In genomic region chr3:25883492-25883891, GRCh38 we compare ENCODE assay signal across 29 cellular contexts.
"Had no signal": no experiment of that assay in that cellular context is flagged by ENCODE, and none has a peak within 500 bp of the region (broad histone marks: within the 10 kb centered on the region; RNA-seq: fewer than 3 reads in every experiment).

No MANE protein-coding gene starts in this region.

- H3K27me3 ChIP-seq: stomach, suprapubic skin, testis, thyroid gland, tibial artery, tibial nerve, transverse colon, upper lobe of left lung, upper lobe of right lung, uterus, vagina had no signal

- H3K4me1 ChIP-seq: stomach, suprapubic skin, testis, thyroid gland, tibial artery, tibial nerve, transverse colon, upper lobe of left lung, upper lobe of right lung, uterus, vagina had no signal

- H3K4me1 Mint-ChIP-seq: stimulated activated effector memory CD8-positive, alpha-beta T cell treated with anti-CD3 and anti-CD28 coated beads, Interleukin-12 subunit alpha, Interleukin-12 subunit beta, amount 100 ng/mL, for 72 hours; stimulated activated memory B cell treated with anti-CD40 and anti-IgM and Interleukin-4, amounts not matched to agents 10 μg/mL and 1 μg/mL and 100 μg/mL, for 72 hours; stimulated activated naive B cell treated with anti-CD40 and anti-IgM and Interleukin-4, amounts not matched to agents 10 μg/mL and 1 μg/mL and 100 μg/mL, for 72 hours; stimulated activated naive CD8-positive, alpha-beta T cell treated with anti-CD3 and anti-CD28 coated beads, Interleukin-15, amount 100 ng/mL, for 72 hours had no signal

- DNase-seq: stimulated activated CD4-positive, alpha-beta T cell treated with anti-CD3 and anti-CD28 coated beads, Interleukin-2, amount 100 ng/mL, for 48 hours; stimulated activated CD4-positive, alpha-beta T cell treated with anti-CD3 and anti-CD28 coated beads, Interleukin-4, amount 100 ng/mL, for 1 hour; stimulated activated CD4-positive, alpha-beta T cell treated with anti-CD3 and anti-CD28 coated beads, Interleukin-4, amount 100 ng/mL, for 24 hours; stimulated activated CD4-positive, alpha-beta T cell treated with anti-CD3 and anti-CD28 coated beads, Interleukin-4, amount 100 ng/mL, for 4 hours; stimulated activated CD8-positive, alpha-beta memory T cell treated with anti-CD3 and anti-CD28 coated beads, Interleukin-4, amount 100 ng/mL, for 48 hours; stimulated activated naive B cell treated with anti-CD40 and anti-IgM and Interleukin-4, amounts not matched to agents 10 μg/mL and 1 μg/mL and 100 μg/mL, for 72 hours; stimulated activated naive CD4-positive, alpha-beta T cell; stimulated activated naive CD4-positive, alpha-beta T cell treated with Interleukin-2 at 50 U/mL for 16 hours; stimulated activated naive CD8-positive, alpha-beta T cell treated with anti-CD3 and anti-CD28 coated beads, Interleukin-15, amount 100 ng/mL, for 72 hours; stimulated activated naive CD8-positive, alpha-beta T cell treated with anti-CD3 and anti-CD28 coated beads, Interleukin-15, Interleukin-2, amounts not matched to agents 100 U/mL and 50 U/mL, for 24 hours; stomach; substantia nigra; testis; thyroid gland; tibial artery; transverse colon; trophoblast cell; upper lobe of left lung; upper lobe of right lung; uterus had no signal

- H3K9me3 ChIP-seq: stomach, suprapubic skin, testis, thoracic aorta, thyroid gland, tibial artery, tibial nerve, transverse colon, upper lobe of left lung, upper lobe of right lung, uterus, vagina had no signal

- H3K36me3 ChIP-seq: stomach, suprapubic skin, thoracic aorta, thyroid gland, tibial artery, tibial nerve, transverse colon, upper lobe of left lung, upper lobe of right lung, uterus, vagina had no signal

- H3K27ac ChIP-seq: stomach, suprapubic skin, testis, thoracic aorta, thyroid gland, tibial artery, tibial nerve, transverse colon, upper lobe of left lung, upper lobe of right lung, uterus, vagina had no signal

- H3K9me3 Mint-ChIP-seq: stimulated activated effector memory CD8-positive, alpha-beta T cell treated with anti-CD3 and anti-CD28 coated beads, Interleukin-12 subunit alpha, Interleukin-12 subunit beta, amount 100 ng/mL, for 72 hours; stimulated activated memory B cell treated with anti-CD40 and anti-IgM and Interleukin-4, amounts not matched to agents 10 μg/mL and 1 μg/mL and 100 μg/mL, for 72 hours; stimulated activated naive B cell treated with anti-CD40 and anti-IgM and Interleukin-4, amounts not matched to agents 10 μg/mL and 1 μg/mL and 100 μg/mL, for 72 hours; stimulated activated naive CD8-positive, alpha-beta T cell treated with anti-CD3 and anti-CD28 coated beads, Interleukin-15, amount 100 ng/mL, for 72 hours; stimulated activated naive CD8-positive, alpha-beta T cell treated with anti-CD3 and anti-CD28 coated beads, Interleukin-15, Interleukin-2, amounts not matched to agents 100 ng/mL and 50 ng/mL, for 24 hours; type B pancreatic cell had no signal

- H3K4me3 Mint-ChIP-seq: stimulated activated effector memory CD8-positive, alpha-beta T cell treated with anti-CD3 and anti-CD28 coated beads, Interleukin-12 subunit alpha, Interleukin-12 subunit beta, amount 100 ng/mL, for 72 hours; stimulated activated memory B cell treated with anti-CD40 and anti-IgM and Interleukin-4, amounts not matched to agents 10 μg/mL and 1 μg/mL and 100 μg/mL, for 72 hours; stimulated activated naive B cell treated with anti-CD40 and anti-IgM and Interleukin-4, amounts not matched to agents 10 μg/mL and 1 μg/mL and 100 μg/mL, for 72 hours; stimulated activated naive CD8-positive, alpha-beta T cell treated with anti-CD3 and anti-CD28 coated beads, Interleukin-15, amount 100 ng/mL, for 72 hours; stimulated activated naive CD8-positive, alpha-beta T cell treated with anti-CD3 and anti-CD28 coated beads, Interleukin-15, Interleukin-2, amounts not matched to agents 100 ng/mL and 50 ng/mL, for 24 hours; type B pancreatic cell had no signal

- H3K4me3 ChIP-seq: stomach, suprapubic skin, testis, thoracic aorta, thyroid gland, tibial artery, tibial nerve, transverse colon, upper lobe of left lung, upper lobe of right lung, uterus, vagina had no signal

- H3K27me3 Mint-ChIP-seq: stimulated activated naive B cell treated with anti-CD40 and anti-IgM and Interleukin-4, amounts not matched to agents 10 μg/mL and 1 μg/mL and 100 μg/mL, for 72 hours; type B pancreatic cell had no signal

- H3K36me3 Mint-ChIP-seq: stimulated activated effector memory CD8-positive, alpha-beta T cell treated with anti-CD3 and anti-CD28 coated beads, Interleukin-12 subunit alpha, Interleukin-12 subunit beta, amount 100 ng/mL, for 72 hours; stimulated activated memory B cell treated with anti-CD40 and anti-IgM and Interleukin-4, amounts not matched to agents 10 μg/mL and 1 μg/mL and 100 μg/mL, for 72 hours; stimulated activated naive B cell treated with anti-CD40 and anti-IgM and Interleukin-4, amounts not matched to agents 10 μg/mL and 1 μg/mL and 100 μg/mL, for 72 hours; type B pancreatic cell had no signal

- H3K27ac Mint-ChIP-seq: stimulated activated effector memory CD8-positive, alpha-beta T cell treated with anti-CD3 and anti-CD28 coated beads, Interleukin-12 subunit alpha, Interleukin-12 subunit beta, amount 100 ng/mL, for 72 hours; stimulated activated memory B cell treated with anti-CD40 and anti-IgM and Interleukin-4, amounts not matched to agents 10 μg/mL and 1 μg/mL and 100 μg/mL, for 72 hours; stimulated activated naive B cell treated with anti-CD40 and anti-IgM and Interleukin-4, amounts not matched to agents 10 μg/mL and 1 μg/mL and 100 μg/mL, for 72 hours; stimulated activated naive CD8-positive, alpha-beta T cell treated with anti-CD3 and anti-CD28 coated beads, Interleukin-15, amount 100 ng/mL, for 72 hours; stimulated activated naive CD8-positive, alpha-beta T cell treated with anti-CD3 and anti-CD28 coated beads, Interleukin-15, Interleukin-2, amounts not matched to agents 100 ng/mL and 50 ng/mL, for 24 hours; type B pancreatic cell had no signal

- FAIRE-seq: urothelium cell line had no signal

- ATAC-seq: stimulated activated effector memory CD8-positive, alpha-beta T cell treated with anti-CD3 and anti-CD28 coated beads, Interleukin-12 subunit alpha, Interleukin-12 subunit beta, amount 100 ng/mL, for 72 hours; stimulated activated memory B cell treated with anti-CD40 and anti-IgM and Interleukin-4, amounts not matched to agents 10 μg/mL and 1 μg/mL and 100 μg/mL, for 72 hours; stimulated activated naive B cell treated with anti-CD40 and anti-IgM and Interleukin-4, amounts not matched to agents 10 μg/mL and 1 μg/mL and 100 μg/mL, for 72 hours; stimulated activated naive CD8-positive, alpha-beta T cell treated with anti-CD3 and anti-CD28 coated beads, Interleukin-15, amount 100 ng/mL, for 72 hours; stimulated activated naive CD8-positive, alpha-beta T cell treated with anti-CD3 and anti-CD28 coated beads, Interleukin-15, Interleukin-2, amounts not matched to agents 100 U/mL and 50 U/mL, for 24 hours; upper lobe of right lung had no signal
